16 cellular contexts compared by ENCODE assay signal in the genomic region with DNA sequence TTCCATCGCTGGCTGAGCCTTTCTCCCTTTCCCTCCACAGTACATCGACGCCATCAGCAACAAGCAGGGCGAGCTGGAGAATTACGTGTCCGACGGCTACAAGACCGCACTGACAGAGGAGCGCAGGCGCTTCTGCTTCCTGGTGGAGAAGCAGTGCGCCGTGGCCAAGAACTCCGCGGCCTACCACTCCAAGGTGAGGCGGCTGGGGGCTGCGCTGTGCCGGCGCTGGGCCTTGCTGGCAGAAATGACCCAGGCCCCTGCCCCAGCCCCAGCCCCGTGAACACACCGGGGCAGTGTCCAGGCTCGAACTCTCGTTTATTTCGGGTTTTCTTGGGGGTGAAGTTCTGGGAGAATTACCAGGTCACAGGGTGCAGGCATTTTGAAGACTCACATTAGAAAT.
DNase-seq lines count a peak whose midpoint lies in the region; ATAC-seq, FAIRE-seq and TF ChIP-seq lines count a peak whose summit lies in the region.
"Had no signal": no experiment of that assay in that cellular context is flagged by ENCODE, and none has a peak within 500 bp of the region (broad histone marks: within the 10 kb centered on the region; RNA-seq: fewer than 3 reads in every experiment).

No MANE protein-coding gene starts in this region.

- TF ChIP-seq CTCF in HCT116 (IDR thresholded peaks at IDR 0.05 in 2 of 3, conservative IDR thresholded peaks at IDR 0.05 in 1 of 3; ENCODE audit: borderline replicate concordance in 1 of 3, insufficient read depth in 1 of 3, low read depth in 2 of 3, low read length in 2 of 3) (no peak), astrocyte (IDR thresholded peaks at IDR 0.05; ENCODE audit: insufficient read depth, low read depth, low read length) (no peak), glutamatergic neuron (IDR thresholded peaks at IDR 0.05; ENCODE audit: partially characterized antibody, unreplicated experiment) (no peak), stomach (IDR thresholded peaks at IDR 0.05) (no peak)

- H3K4me2 ChIP-seq in HCT116 (ENCODE audit: low read length), result no peak overlapping the region
- no peak overlapping the region for H3K4me2 ChIP-seq in astrocyte (ENCODE audit: low read length)

- TF ChIP-seq POLR2A in HCT116 (IDR thresholded peaks at IDR 0.05; ENCODE audit: borderline replicate concordance, extremely low read depth, insufficient read depth, insufficient read length) (no peak), stomach (IDR thresholded peaks at IDR 0.05) (no peak)

- H3K9ac ChIP-seq in HCT116 (ENCODE audit: low read length), result no peak overlapping the region
- no peak overlapping the region for H3K9ac ChIP-seq in astrocyte (ENCODE audit: low read length)

- no peak for ATAC-seq in HCT116
- no peak for ATAC-seq in HG03108 (IDR thresholded peaks at IDR 0.05; ENCODE audit: unreplicated experiment)
- ATAC-seq: GM12878 had no signal

- H3K79me2 ChIP-seq in HCT116 (ENCODE audit: insufficient read depth, low read length) (peaks cover 13% of the 10 kb centered on the region; the same call in 1 of the 2 replicates), astrocyte (ENCODE audit: insufficient read depth, low read length) (no peaks in the 10 kb centered on the region)

- FAIRE-seq in astrocyte (lab: Jason Lieb, UNC) (no peak), urothelium cell line (lab: Jason Lieb, UNC) (peak; percentile 17)
- FAIRE-seq: GM12878, GM18507, H54 had no signal

- no peak for TF ChIP-seq EP300 in stomach (IDR thresholded peaks at IDR 0.05)

- H3K4me3 ChIP-seq in HCT116 (replicated peaks in 1 of 2; ENCODE audit: low read depth in 1 of 2, low read length in 2 of 2), result no peak overlapping the region
- no peak overlapping the region for H3K4me3 ChIP-seq in astrocyte (ENCODE audit: insufficient read depth, low read depth, low read length)
- H3K4me3 ChIP-seq in stomach, result no peak overlapping the region
- H3K4me3 ChIP-seq: BLaER1 treated with 17β-estradiol and CSF1 and Interleukin-3, amounts not matched to agents 10 nM and 100 nM; GM12878 had no signal

- H4K20me1 ChIP-seq in HCT116 (ENCODE audit: insufficient read depth) (no peaks in the 10 kb centered on the region), astrocyte (ENCODE audit: insufficient read depth, low read length) (peaks cover 15% of the 10 kb centered on the region)

- H3K4me3 Mint-ChIP-seq in astrocyte (ENCODE audit: unreplicated experiment) (no peak overlapping the region), glutamatergic neuron (ENCODE audit: unreplicated experiment) (no peak overlapping the region)
- H3K4me3 Mint-ChIP-seq: CD4-positive, CD25-positive, alpha-beta regulatory T cell; IgD-negative memory B cell had no signal

- POLR2A ChIA-PET in HCT116 (lab: Charles Lee), result no interaction called here

- no peaks in the 10 kb centered on the region for H3K9me2 ChIP-seq in HCT116 (ENCODE audit: insufficient read depth)

- H3K9me3 Mint-ChIP-seq in astrocyte (ENCODE audit: unreplicated experiment) (no peaks in the 10 kb centered on the region), glutamatergic neuron (ENCODE audit: unreplicated experiment) (peaks cover 15% of the 10 kb centered on the region)
- H3K9me3 Mint-ChIP-seq: CD4-positive, CD25-positive, alpha-beta regulatory T cell; IgD-negative memory B cell had no signal

- H3K27me3 ChIP-seq in HCT116 (ENCODE audit: insufficient read depth, low read length) (no peaks in the 10 kb centered on the region), astrocyte (ENCODE audit: insufficient read depth, low read length) (no peaks in the 10 kb centered on the region), stomach (no peaks in the 10 kb centered on the region)

- H2AFZ ChIP-seq in HCT116 (ENCODE audit: low read depth, low read length, poor library complexity, severe bottlenecking), result no peak overlapping the region
- H2AFZ ChIP-seq in astrocyte (ENCODE audit: low read depth, low read length), result no peak overlapping the region

- no TSS peak for BruUV-seq in HCT116 (replicated peaks; lab: Mats Ljungman, UMichigan)

- peak overlapping the region; percentile 69 for H3K27ac Mint-ChIP-seq in astrocyte (ENCODE audit: unreplicated experiment)
- H3K27ac Mint-ChIP-seq in glutamatergic neuron (ENCODE audit: unreplicated experiment), result peak overlapping the region; percentile 70
- H3K27ac Mint-ChIP-seq: CD4-positive, CD25-positive, alpha-beta regulatory T cell; IgD-negative memory B cell had no signal

- CTCF ChIA-PET in HCT116 (lab: Charles Lee), result interaction anchor here (3.5 kb wide), 1 partner anchor 76 kb away, joined by 34 read pairs; no protein-coding TSS in a partner anchor

- peaks cover 22% of the 10 kb centered on the region for H3K4me1 Mint-ChIP-seq in astrocyte (ENCODE audit: low read depth, unreplicated experiment)
- peaks cover 23% of the 10 kb centered on the region for H3K4me1 Mint-ChIP-seq in glutamatergic neuron (ENCODE audit: low read depth, unreplicated experiment)

- no peaks in the 10 kb centered on the region for H3K27me3 Mint-ChIP-seq in astrocyte (ENCODE audit: low read depth, unreplicated experiment)
- H3K27me3 Mint-ChIP-seq in glutamatergic neuron (ENCODE audit: unreplicated experiment), result peaks cover 10% of the 10 kb centered on the region
- H3K27me3 Mint-ChIP-seq: CD4-positive, CD25-positive, alpha-beta regulatory T cell had no signal

- TF ChIP-seq RAD21 in HCT116 (IDR thresholded peaks at IDR 0.05; ENCODE audit: low read depth), result no peak

- H3K9me3 ChIP-seq in HCT116 (ENCODE audit: control insufficient read depth in 1 of 2, insufficient read depth in 1 of 2, low read depth in 1 of 2, low read length in 2 of 2) (no peaks in the 10 kb centered on the region), astrocyte (ENCODE audit: insufficient read depth, low read depth, low read length) (no peaks in the 10 kb centered on the region), stomach (no peaks in the 10 kb centered on the region)
- H3K9me3 ChIP-seq: BLaER1 treated with 17β-estradiol and CSF1 and Interleukin-3, amounts not matched to agents 10 nM and 100 nM had no signal

- peaks cover 8 to 27% of the 10 kb centered on the region in 2 experiments; a peak in 3 of 4 replicates for H3K36me3 ChIP-seq in HCT116 (ENCODE audit: control insufficient read depth in 1 of 2, insufficient read depth in 2 of 2, low read length in 2 of 2)
- no peaks in the 10 kb centered on the region for H3K36me3 ChIP-seq in astrocyte (ENCODE audit: insufficient read depth, low read length)
- H3K36me3 ChIP-seq in stomach, result peaks cover 29 to 53% (median 51%) of the 10 kb centered on the region in 4 donors
- H3K36me3 ChIP-seq: BLaER1 treated with 17β-estradiol and CSF1 and Interleukin-3, amounts not matched to agents 10 nM and 100 nM had no signal

- no peak for DNase-seq in HCT116 (ENCODE audit: low read depth, low spot score)
- no peak for DNase-seq in astrocyte (ENCODE audit: low read depth)
- DNase-seq in glutamatergic neuron, result no peak
- no peak for DNase-seq in urothelium cell line (ENCODE audit: low spot score)
- DNase-seq in stomach, result no peak
- no peak for DNase-seq in RPMI8226
- DNase-seq: ACHN; Calu3; CD4-positive, CD25-positive, alpha-beta regulatory T cell; DMS 273 treated with DMSO at 0.1 percent for 48 hours had no signal

- 94 to 99% (median 96%) methylated on average over 14 to 23 of the region's 23 CpGs for WGBS in stomach, 5 donors

- intact Hi-C loops in HCT116 (cut with micrococcal nuclease), result loop anchor here (2.0 kb wide), 1 partner anchor 65 kb away; the partner anchor contains the start of gene BAIAP2
- intact Hi-C loops in stomach (cut with DNase I; ENCODE audit: low total_unique reads), result loop anchor here (10.0 kb wide), 1 partner anchor 105 kb away; the partner anchor contains the start of gene CHMP6

- RAD21 ChIA-PET in HCT116 (lab: Charles Lee; ENCODE audit: low non-redundant PET in 1 of 2, low total read pairs in 2 of 2, uncharacterized antibody in 2 of 2, unreplicated experiment in 2 of 2), result no interaction called here

- H3K4me1 ChIP-seq in HCT116 (ENCODE audit: control insufficient read depth in 1 of 2, insufficient read depth in 2 of 2, low read length in 2 of 2) (peaks cover 45 to 58% of the 10 kb centered on the region in 2 experiments), astrocyte (ENCODE audit: insufficient read depth, low read length) (peaks cover 40% of the 10 kb centered on the region), stomach (peaks cover 32 to 51% (median 45%) of the 10 kb centered on the region in 4 donors)

- peak overlapping the region; percentile 34; the same call in 1 of the 2 replicates for H3K27ac ChIP-seq in HCT116 (ENCODE audit: low read depth, low read length)
- no peak overlapping the region for H3K27ac ChIP-seq in astrocyte (ENCODE audit: low read depth, low read length)
- H3K27ac ChIP-seq in stomach, result no peak overlapping the region
- H3K27ac ChIP-seq: BLaER1 treated with 17β-estradiol and CSF1 and Interleukin-3, amounts not matched to agents 10 nM and 100 nM had no signal

- H3K36me3 Mint-ChIP-seq in astrocyte (ENCODE audit: low read depth, unreplicated experiment) (peaks cover 3% of the 10 kb centered on the region), glutamatergic neuron (ENCODE audit: unreplicated experiment) (no peaks in the 10 kb centered on the region)
- H3K36me3 Mint-ChIP-seq: CD4-positive, CD25-positive, alpha-beta regulatory T cell had no signal

TF ChIP-seq in HCT116, 20 proteins besides CTCF, POLR2A, EP300 and RAD21:
- no peak for TF ChIP-seq FOSL1 (IDR thresholded peaks at IDR 0.05; ENCODE audit: low read depth)
- no peak for TF ChIP-seq MAX (IDR thresholded peaks at IDR 0.05)
- TF ChIP-seq ZBTB33 (IDR thresholded peaks at IDR 0.05; ENCODE audit: extremely low read depth, insufficient replicate concordance, low read length), result no peak
- no peak for TF ChIP-seq SRF (IDR thresholded peaks at IDR 0.05; ENCODE audit: low read depth)
- TF ChIP-seq JUND (IDR thresholded peaks at IDR 0.05), result no peak
TF ChIP-seq in HCT116: peak in this region for 0.
